ENCODE assay signal across 1 cellular context in genomic region chr17:63854709-63855108, GRCh38.
TF ChIP-seq lines count a peak whose summit lies in the region.

No MANE protein-coding gene starts in this region.

TF ChIP-seq in HepG2, 621 proteins besides CTCF, POLR2A, EP300 and RAD21 (continued from another document and continues in another):
- TF ChIP-seq ZNF598 (CRISPR knock-in tag; IDR thresholded peaks at IDR 0.05; ENCODE audit: borderline replicate concordance) (no peak), MXD3 (CRISPR knock-in tag; IDR thresholded peaks at IDR 0.05) (no peak), GZF1 (CRISPR knock-in tag; IDR thresholded peaks at IDR 0.05) (no peak), ZNF777 (CRISPR knock-in tag; IDR thresholded peaks at IDR 0.05) (no peak), MAFK (conservative IDR thresholded peaks at IDR 0.05 in 1 of 2, IDR thresholded peaks at IDR 0.05 in 1 of 2; ENCODE audit: low read length in 2 of 2) (no peak), ZNF460 (CRISPR knock-in tag; IDR thresholded peaks at IDR 0.05; ENCODE audit: borderline replicate concordance) (no peak), ZMYM3 (CRISPR knock-in tag; IDR thresholded peaks at IDR 0.05) (no peak), HDAC1 (CRISPR knock-in tag; IDR thresholded peaks at IDR 0.05) (peak; percentile 72), ZNF792 (CRISPR knock-in tag; IDR thresholded peaks at IDR 0.05) (no peak), LRRFIP1 (CRISPR knock-in tag; conservative IDR thresholded peaks at IDR 0.05) (no peak), ZNF143 (CRISPR knock-in tag; IDR thresholded peaks at IDR 0.05) (no peak), TRAFD1 (CRISPR knock-in tag; IDR thresholded peaks at IDR 0.05; ENCODE audit: borderline replicate concordance) (no peak), PTBP1 (IDR thresholded peaks at IDR 0.05; ENCODE audit: low read depth, low read length, poor library complexity, severe bottlenecking) (no peak), TEAD3 (CRISPR knock-in tag; optimal IDR thresholded peaks at IDR 0.05; ENCODE audit: borderline replicate concordance) (peak; percentile 23), TARDBP (CRISPR knock-in tag; IDR thresholded peaks at IDR 0.05) (0 out of 2 replicates have a peak, but pooled peaks have one; percentile 18), MLLT10 (CRISPR knock-in tag; IDR thresholded peaks at IDR 0.05) (no peak), ZNF619 (CRISPR knock-in tag; IDR thresholded peaks at IDR 0.05) (no peak), POLR2G (IDR thresholded peaks at IDR 0.05; ENCODE audit: low read depth, low read length) (no peak), RFXAP (CRISPR knock-in tag; IDR thresholded peaks at IDR 0.05; ENCODE audit: borderline replicate concordance) (0 out of 2 replicates have a peak, but pooled peaks have one; percentile 35), GPN1 (CRISPR knock-in tag; IDR thresholded peaks at IDR 0.05; ENCODE audit: borderline replicate concordance) (no peak), ZNF281 (CRISPR knock-in tag; IDR thresholded peaks at IDR 0.05; ENCODE audit: borderline replicate concordance) (peak; percentile 50; the same call in 1 of the 2 replicates), ZNF335 (CRISPR knock-in tag; IDR thresholded peaks at IDR 0.05) (no peak), PAX8 (CRISPR knock-in tag; IDR thresholded peaks at IDR 0.05; ENCODE audit: borderline replicate concordance) (no peak), MYPOP (CRISPR knock-in tag; IDR thresholded peaks at IDR 0.05) (no peak), ZNF451 (CRISPR knock-in tag; IDR thresholded peaks at IDR 0.05) (no peak), CEBPB (IDR thresholded peaks at IDR 0.05; ENCODE audit: borderline replicate concordance, low read depth, low read length) (no peak), ZFP62 (CRISPR knock-in tag; IDR thresholded peaks at IDR 0.05) (no peak), HHEX (CRISPR knock-in tag; IDR thresholded peaks at IDR 0.05) (no peak), ZNF414 (CRISPR knock-in tag; IDR thresholded peaks at IDR 0.05) (peak; percentile 67; the same call in 1 of the 2 replicates), TIGD3 (CRISPR knock-in tag; IDR thresholded peaks at IDR 0.05; ENCODE audit: borderline replicate concordance) (no peak), MTA1 (CRISPR knock-in tag; IDR thresholded peaks at IDR 0.05; ENCODE audit: borderline replicate concordance) (no peak), ZNF784 (CRISPR knock-in tag; IDR thresholded peaks at IDR 0.05; ENCODE audit: borderline replicate concordance) (no peak), SMYD3 (CRISPR knock-in tag; IDR thresholded peaks at IDR 0.05) (no peak), NR2F2 (IDR thresholded peaks at IDR 0.05; ENCODE audit: borderline replicate concordance, low read depth) (peak; percentile 25; the same call in 1 of the 2 replicates), ZFP41 (CRISPR knock-in tag; IDR thresholded peaks at IDR 0.05; ENCODE audit: borderline replicate concordance) (no peak), ZNF10 (CRISPR knock-in tag; IDR thresholded peaks at IDR 0.05; ENCODE audit: borderline replicate concordance, low read depth) (no peak), YEATS2 (CRISPR knock-in tag; IDR thresholded peaks at IDR 0.05; ENCODE audit: borderline replicate concordance) (no peak), NR3C1 (CRISPR knock-in tag; IDR thresholded peaks at IDR 0.05) (no peak), HINFP (CRISPR knock-in tag; IDR thresholded peaks at IDR 0.05; ENCODE audit: low read depth) (no peak), ZNF513 (CRISPR knock-in tag; conservative IDR thresholded peaks at IDR 0.05) (no peak), ZNF737 (CRISPR knock-in tag; IDR thresholded peaks at IDR 0.05; ENCODE audit: borderline replicate concordance) (no peak), FOSL1 (CRISPR knock-in tag; IDR thresholded peaks at IDR 0.05; ENCODE audit: borderline replicate concordance) (no peak), ZNF30 (CRISPR knock-in tag; IDR thresholded peaks at IDR 0.05) (no peak), YY1 (IDR thresholded peaks at IDR 0.05; ENCODE audit: insufficient read depth, insufficient replicate concordance, low read depth, low read length) (no peak), PHF5A (CRISPR knock-in tag; IDR thresholded peaks at IDR 0.05; ENCODE audit: low read depth, unreplicated experiment) (no peak), SP4 (CRISPR knock-in tag; IDR thresholded peaks at IDR 0.05) (no peak), ZNF672 (CRISPR knock-in tag; IDR thresholded peaks at IDR 0.05) (no peak), KMT2B (CRISPR knock-in tag; IDR thresholded peaks at IDR 0.05) (no peak), ZNF446 (CRISPR knock-in tag; IDR thresholded peaks at IDR 0.05) (no peak), MLX (CRISPR knock-in tag; IDR thresholded peaks at IDR 0.05) (no peak), HNRNPK (IDR thresholded peaks at IDR 0.05; ENCODE audit: low read depth, low read length, poor library complexity, severe bottlenecking) (no peak), ZNF232 (CRISPR knock-in tag; IDR thresholded peaks at IDR 0.05; ENCODE audit: borderline replicate concordance) (no peak), LBX2 (CRISPR knock-in tag; IDR thresholded peaks at IDR 0.05; ENCODE audit: borderline replicate concordance) (no peak)
